2 cellular contexts compared by ENCODE assay signal in genomic region chr5:134397196-134397595, GRCh38.
TF ChIP-seq lines count a peak whose summit lies in the region.

No MANE protein-coding gene starts in this region.

TF ChIP-seq in K562, 482 proteins besides CTCF, POLR2A, EP300 and RAD21:
- TF ChIP-seq ZNF766 (CRISPR knock-in tag; conservative IDR thresholded peaks at IDR 0.05) (no peak), POLR2B (IDR thresholded peaks at IDR 0.05; ENCODE audit: low read depth, partially characterized antibody) (peak; percentile 37), ZNF444 (CRISPR knock-in tag; IDR thresholded peaks at IDR 0.05) (no peak), RERE (CRISPR knock-in tag; IDR thresholded peaks at IDR 0.05; ENCODE audit: borderline replicate concordance) (no peak), SUPT5H (IDR thresholded peaks at IDR 0.05) (peak; percentile 32; the same call in 1 of the 2 replicates)

TF ChIP-seq in HepG2, 621 proteins besides CTCF, POLR2A, EP300 and RAD21:
- TF ChIP-seq GRHL1 (CRISPR knock-in tag; conservative IDR thresholded peaks at IDR 0.05): no peak
TF ChIP-seq in HepG2: peak in this region for 0.
